ENCODE assay signal across 20 cellular contexts in the genomic region with DNA sequence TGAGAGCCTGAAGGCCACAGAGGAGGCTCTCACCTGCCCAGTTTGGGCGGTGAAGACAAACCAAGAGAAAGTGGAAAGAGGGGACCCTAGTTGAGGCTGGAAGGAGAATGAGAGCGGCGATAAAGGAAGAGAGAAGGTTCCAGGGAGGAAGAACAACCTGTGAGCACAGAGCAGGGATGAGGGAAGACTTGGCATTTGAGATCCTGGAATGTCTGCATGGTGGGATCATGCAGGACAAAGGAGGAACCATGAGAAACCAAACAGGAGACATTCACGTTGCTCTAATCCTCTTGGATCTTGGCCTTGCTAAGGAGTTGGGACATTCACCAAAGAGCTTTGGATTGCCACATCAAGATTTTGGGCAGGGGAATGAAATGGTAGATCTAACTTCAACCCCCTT.
"Had no signal": no experiment of that assay in that cellular context is flagged by ENCODE, and none has a peak within 500 bp of the region (broad histone marks: within the 10 kb centered on the region; RNA-seq: fewer than 3 reads in every experiment).

No MANE protein-coding gene starts in this region.

- H3K9ac ChIP-seq: SK-N-SH had no signal

- H3K4me1 ChIP-seq: SJCRH30 had no signal

- H3K9me3 ChIP-seq: MG63, SJCRH30, SK-N-SH had no signal

- H3K36me3 ChIP-seq: MG63, SJCRH30 had no signal

- H3K4me2 ChIP-seq: PC-9, SK-N-SH had no signal

- DNase-seq: Kasumi-1, MG63, NCI-H1048, NCI-H1694, NCI-H1930, NCI-H2081 treated with DMSO at 0.1 percent for 48 hours, NCI-H2171, NCI-H226, NCI-H446 treated with DMSO at 0.1 percent for 48 hours, NCI-H524, PC-9, SIG-M5, SJCRH30, SK-N-SH, SW 1271, T-helper 1 cell had no signal

- ATAC-seq: Panc1, Right ventricle myocardium inferior had no signal

- FAIRE-seq: RCC 7860 had no signal

- H2AFZ ChIP-seq: PC-9 had no signal

- H3K27me3 ChIP-seq: MG63, SJCRH30 had no signal

- H3K4me3 ChIP-seq: MG63, PC-9, SJCRH30 had no signal

- H3K27ac ChIP-seq: PC-9, RWPE1, SJCRH30 had no signal
